In genomic region chr6:158131926-158132325, GRCh38 we compare ENCODE assay signal across 8 cellular contexts. TPM values are rescaled to one million over a fixed set of nuclear protein-coding genes. Genes with fewer than 3 reads are reported as not detected.
A peak's percentile ranks its signal among the peaks of the same experiment; 100 is the strongest.
DNase-seq lines count a peak whose midpoint lies in the region; ATAC-seq and TF ChIP-seq lines count a peak whose summit lies in the region.

No MANE protein-coding gene starts in this region.

- H3K27me3 ChIP-seq in BE2C, result no peaks in the 10 kb centered on the region

- DNase-seq in BE2C (peak; percentile 42), GM20000 (ENCODE audit: low spot score) (peak; percentile 14), NOMO-1 treated with DMSO at 0.1 percent for 48 hours (lab: John Stamatoyannopoulos, UW; ENCODE audit: unreplicated experiment) (peak; percentile 51), epithelial cell of esophagus (ENCODE audit: low read depth) (peak; percentile 46), cerebellum (ENCODE audit: low spot score) (no peak)
- no peak for DNase-seq in effector CD4-positive, alpha-beta T cell

- TF ChIP-seq CTCF in BE2C (IDR thresholded peaks at IDR 0.05; ENCODE audit: low read depth, low read length), result peak; percentile 80
- TF ChIP-seq CTCF in GM20000 (IDR thresholded peaks at IDR 0.05; ENCODE audit: extremely low read depth, missing control alignments), result peak; percentile 14
- TF ChIP-seq CTCF in epithelial cell of esophagus (IDR thresholded peaks at IDR 0.05; ENCODE audit: insufficient read depth, low read depth, low read length, missing control alignments), result peak; percentile 45

- ATAC-seq in GM19328 (IDR thresholded peaks at IDR 0.05; ENCODE audit: unreplicated experiment) (no peak), HG02678 (IDR thresholded peaks at IDR 0.05; ENCODE audit: unreplicated experiment) (no peak)

- peaks cover 3% of the 10 kb centered on the region; the same call in 1 of the 2 replicates for H3K4me1 ChIP-seq in BE2C

- no peaks in the 10 kb centered on the region for H3K9me3 ChIP-seq in BE2C

- H3K36me3 ChIP-seq in BE2C, result no peaks in the 10 kb centered on the region

- H3K4me3 ChIP-seq in BE2C (ENCODE audit: low read depth, low read length) (no peak overlapping the region), epithelial cell of esophagus (ENCODE audit: low read length) (no peak overlapping the region)

RNA-seq across cellular contexts. Expression of gene SERAC1, which starts 36.1 kb away (rescaled TPM):
- 2.8 TPM for polyA plus RNA-seq in BE2C (2012; ENCODE audit: insufficient read depth, insufficient read length, low read depth)
- total RNA-seq in cerebellum, result 23.3 TPM

RNA-seq across cellular contexts. Expression of gene GTF2H5, which starts 36.2 kb away (rescaled TPM):
- 23.7 TPM for polyA plus RNA-seq in BE2C (2012; ENCODE audit: insufficient read depth, insufficient read length, low read depth)
- total RNA-seq in cerebellum, result 9.0 TPM

Comparison
In these comparisons a context has a peak if more than half of its experiments do, and no peak if none do; other contexts are left out.
1. DNase-seq: peak in BE2C (single experiment), GM20000 (single experiment), NOMO-1 treated with DMSO at 0.1 percent for 48 hours (single experiment) and epithelial cell of esophagus (single experiment); none in cerebellum (single experiment) and effector CD4-positive, alpha-beta T cell (single experiment).
2. CTCF ChIP-seq: peak in every context shown above with its lines; median percentile 80 in BE2C; 45 in epithelial cell of esophagus; 14 in GM20000.